Comparison of ENCODE assay signal across 8 cellular contexts in the genomic region with DNA sequence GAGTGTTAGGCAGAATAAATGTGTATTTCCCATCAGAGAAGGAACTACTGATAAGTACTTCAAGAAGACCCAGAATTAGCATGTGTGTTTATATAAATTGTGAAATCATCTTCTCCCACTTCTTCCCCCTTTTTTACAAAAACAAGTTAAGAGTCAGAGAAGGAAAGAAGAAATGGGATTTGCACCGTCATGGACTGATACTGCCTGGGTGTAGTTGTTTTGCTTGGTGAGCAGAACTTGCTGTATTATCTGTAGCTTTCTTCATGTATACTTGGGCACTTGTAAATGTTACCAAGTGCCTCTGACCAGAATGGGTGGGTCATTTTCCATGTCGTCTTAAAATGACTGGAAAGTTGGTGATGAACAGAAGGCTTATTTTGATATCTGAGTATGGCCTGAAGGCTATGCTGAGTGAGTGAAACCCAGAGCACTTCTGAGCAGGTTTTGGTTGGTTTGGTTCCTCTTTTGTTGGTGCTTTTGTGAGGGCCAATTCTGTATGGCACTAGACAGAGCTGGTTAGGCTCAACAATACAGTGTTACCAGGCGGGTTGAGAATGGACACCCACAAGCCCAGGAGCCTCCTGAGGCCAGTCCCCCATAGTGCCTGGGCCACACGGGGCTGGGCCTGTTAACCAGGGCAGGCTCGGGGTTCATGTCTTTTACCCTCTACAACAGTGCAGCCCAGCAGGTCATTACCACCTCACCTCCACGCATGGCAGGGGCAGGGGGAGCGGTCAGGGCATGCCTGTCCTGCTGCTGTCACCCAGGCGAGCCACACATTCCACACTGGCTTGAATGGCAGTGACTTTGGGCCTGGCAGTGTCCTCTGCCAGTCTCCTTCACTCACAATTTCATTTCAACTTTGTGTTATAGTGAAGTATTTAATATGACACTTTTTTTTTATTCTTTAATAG.
DNase-seq lines count a peak whose midpoint lies in the region; ATAC-seq and TF ChIP-seq lines count a peak whose summit lies in the region.

No MANE protein-coding gene starts in this region.

- H3K36me3 ChIP-seq in heart right ventricle (no peaks in the 10 kb centered on the region), upper lobe of left lung (no peaks in the 10 kb centered on the region)

- intact Hi-C loops in heart right ventricle (cut with DNase I), result loop anchor here in 1 of 10 donors (10.0 kb wide), 1 partner anchor 107 kb away; no protein-coding TSS in a partner anchor

- DNase-seq in NOMO-1 treated with DMSO at 0.1 percent for 48 hours (lab: John Stamatoyannopoulos, UW; ENCODE audit: unreplicated experiment) (peak; percentile 82), heart right ventricle (peak; percentile 46 to 54), upper lobe of left lung (peak in 1 of 2 donors; percentile 56), NCI-H1436 treated with DMSO at 0.1 percent for 48 hours (lab: John Stamatoyannopoulos, UW) (no peak), DMS153 (lab: John Stamatoyannopoulos, UW) (no peak)
- DNase-seq in activated effector memory CD4-positive, alpha-beta T cell treated with Interleukin-2 at 50 U/mL for 16 hours, result no peak

- TF ChIP-seq EP300 in upper lobe of left lung (IDR thresholded peaks at IDR 0.05), result peak in 1 of 4 donors; percentile 5

- no peaks in the 10 kb centered on the region for H3K9me3 ChIP-seq in heart right ventricle
- H3K9me3 ChIP-seq in upper lobe of left lung, result no peaks in the 10 kb centered on the region

- peaks cover 47 to 100% (median 99%) of the 10 kb centered on the region in 9 donors for H3K4me1 ChIP-seq in heart right ventricle
- peaks cover 63 to 84% (median 81%) of the 10 kb centered on the region in 4 donors for H3K4me1 ChIP-seq in upper lobe of left lung

- H3K4me3 ChIP-seq in heart right ventricle (peak overlapping the region in 1 of 10 donors; percentile 19), upper lobe of left lung (no peak overlapping the region)

- 64 to 68% methylated on average over 8 of the region's 8 CpGs for WGBS in heart right ventricle, 2 donors
- WGBS in upper lobe of left lung, 2 donors, result 64 to 75% methylated on average over 7 to 8 of the region's 8 CpGs

- TF ChIP-seq CTCF in heart right ventricle (IDR thresholded peaks at IDR 0.05) (no peak), upper lobe of left lung (IDR thresholded peaks at IDR 0.05) (no peak)

- peak; percentile 100 for ATAC-seq in GM18508 (IDR thresholded peaks at IDR 0.05; ENCODE audit: insufficient read depth, unreplicated experiment)
- ATAC-seq in HG02610 (IDR thresholded peaks at IDR 0.05; ENCODE audit: unreplicated experiment), result peak; percentile 93
- ATAC-seq in heart right ventricle, result peak; percentile 36 to 71 (median 58)
- ATAC-seq in upper lobe of left lung (ENCODE audit: low FRiP score in 2 of 2), result peak in 1 of 2 donors; percentile 50

- TF ChIP-seq POLR2A in upper lobe of left lung (IDR thresholded peaks at IDR 0.05), result no peak

- H3K27me3 ChIP-seq in heart right ventricle (no peaks in the 10 kb centered on the region), upper lobe of left lung (no peaks in the 10 kb centered on the region)

- peak overlapping the region; percentile 31 to 95 (median 80) for H3K27ac ChIP-seq in heart right ventricle
- H3K27ac ChIP-seq in upper lobe of left lung, result peak overlapping the region; percentile 68 to 83 (median 78)

Comparison
In these comparisons a context has a peak if more than half of its experiments do, and no peak if none do; other contexts are left out.
1. DNase-seq: peak in NOMO-1 treated with DMSO at 0.1 percent for 48 hours (single experiment) and heart right ventricle (2 of 2); none in NCI-H1436 treated with DMSO at 0.1 percent for 48 hours (single experiment), activated effector memory CD4-positive, alpha-beta T cell treated with Interleukin-2 at 50 U/mL for 16 hours (single experiment) and DMS153 (single experiment).